17 cellular contexts compared by ENCODE assay signal in genomic region chr1:155884028-155884950, GRCh38. TPM values are rescaled to one million over a fixed set of nuclear protein-coding genes. Genes with fewer than 3 reads are reported as not detected.
DNase-seq lines count a peak whose midpoint lies in the region; ATAC-seq and TF ChIP-seq lines count a peak whose summit lies in the region.
"Had no signal": no experiment of that assay in that cellular context is flagged by ENCODE, and none has a peak within 500 bp of the region (broad histone marks: within the 10 kb centered on the region; RNA-seq: fewer than 3 reads in every experiment).

No MANE protein-coding gene starts in this region.

- no peaks in the 10 kb centered on the region for H3K27me3 ChIP-seq in parathyroid adenoma (ENCODE audit: control insufficient read depth, insufficient read depth, low read length)
- H3K27me3 ChIP-seq: neutrophil had no signal

- H2AFZ ChIP-seq in parathyroid adenoma = peak overlapping the region; percentile 59

- H3K27me3 Mint-ChIP-seq in effector memory CD8-positive, alpha-beta T cell = no peaks in the 10 kb centered on the region
- H3K27me3 Mint-ChIP-seq in T-helper 2 cell treated with Interferon-gamma antibody and Interleukin-4, amounts not matched to agents 5 μg/mL and 100 μg/mL, for 36 hours (ENCODE audit: low read depth) = no peaks in the 10 kb centered on the region
- H3K27me3 Mint-ChIP-seq: activated naive CD4-positive, alpha-beta T cell treated with anti-CD3 and anti-CD28 coated beads, Interleukin-2, amount 50 U/mL, for 24 hours had no signal

- peak overlapping the region; percentile 18 for H3K27ac ChIP-seq in parathyroid adenoma
- H3K27ac ChIP-seq: left ventricle myocardium inferior, neutrophil had no signal

- no peaks in the 10 kb centered on the region for H3K79me2 ChIP-seq in parathyroid adenoma

- H3K4me3 Mint-ChIP-seq in effector memory CD8-positive, alpha-beta T cell = no peak overlapping the region
- H3K4me3 Mint-ChIP-seq in T-helper 2 cell treated with Interferon-gamma antibody and Interleukin-4, amounts not matched to agents 5 μg/mL and 100 μg/mL, for 36 hours = no peak overlapping the region
- H3K4me3 Mint-ChIP-seq: activated naive CD4-positive, alpha-beta T cell treated with anti-CD3 and anti-CD28 coated beads, Interleukin-2, amount 50 U/mL, for 24 hours had no signal

- peaks cover 2 to 5% of the 10 kb centered on the region in 2 donors for H3K4me1 Mint-ChIP-seq in effector memory CD8-positive, alpha-beta T cell (ENCODE audit: low read depth in 2 of 2)
- no peaks in the 10 kb centered on the region for H3K4me1 Mint-ChIP-seq in T-helper 2 cell treated with Interferon-gamma antibody and Interleukin-4, amounts not matched to agents 5 μg/mL and 100 μg/mL, for 36 hours (ENCODE audit: low read depth)
- H3K4me1 Mint-ChIP-seq: activated naive CD4-positive, alpha-beta T cell treated with anti-CD3 and anti-CD28 coated beads, Interleukin-2, amount 50 U/mL, for 24 hours had no signal

- no peaks in the 10 kb centered on the region for H3K9me3 Mint-ChIP-seq in effector memory CD8-positive, alpha-beta T cell
- no peaks in the 10 kb centered on the region for H3K9me3 Mint-ChIP-seq in T-helper 2 cell treated with Interferon-gamma antibody and Interleukin-4, amounts not matched to agents 5 μg/mL and 100 μg/mL, for 36 hours
- H3K9me3 Mint-ChIP-seq: activated naive CD4-positive, alpha-beta T cell treated with anti-CD3 and anti-CD28 coated beads, Interleukin-2, amount 50 U/mL, for 24 hours had no signal

- H3K4me2 ChIP-seq in parathyroid adenoma (ENCODE audit: low read length) = no peak overlapping the region

- H3K9me3 ChIP-seq in parathyroid adenoma (ENCODE audit: control insufficient read depth, low read length) = no peaks in the 10 kb centered on the region
- H3K9me3 ChIP-seq: left ventricle myocardium inferior, neutrophil had no signal

- DNase-seq in G401 (ENCODE audit: low spot score) (peak; percentile 30), SK-MEL-5 (ENCODE audit: low read depth, low spot score) (peak; percentile 83), retina (no peak)
- DNase-seq in effector memory CD8-positive, alpha-beta T cell = no peak
- no peak for DNase-seq in activated CD4-positive, alpha-beta T cell treated with anti-CD3 and anti-CD28 coated beads, Interleukin-2, amount 50 U/mL, for 48 hours
- no peak for DNase-seq in T-helper 2 cell treated with Interferon-gamma antibody and Interleukin-4, amounts not matched to agents 5 μg/mL and 100 μg/mL, for 36 hours (ENCODE audit: low spot score)
- DNase-seq: activated CD4-positive, alpha-beta T cell treated with anti-CD3 and anti-CD28 coated beads for 1 hour; cortex of kidney; left ventricle myocardium inferior; NCI-H1417 treated with DMSO at 0.1 percent for 48 hours; NCI-H510A treated with DMSO at 0.1 percent for 48 hours had no signal

- in situ Hi-C loops in G401 (cut with HindIII; ENCODE audit: low sequenced_read_pairs) (no loop called here), SK-MEL-5 (cut with HindIII; ENCODE audit: low pct_unique_long_range_greater_than_20kb, low sequenced_read_pairs) (no loop called here)

- peaks cover 34% of the 10 kb centered on the region for H3K36me3 Mint-ChIP-seq in effector memory CD8-positive, alpha-beta T cell (ENCODE audit: insufficient read depth)
- H3K36me3 Mint-ChIP-seq in T-helper 2 cell treated with Interferon-gamma antibody and Interleukin-4, amounts not matched to agents 5 μg/mL and 100 μg/mL, for 36 hours (ENCODE audit: low read depth) = peaks cover 10% of the 10 kb centered on the region
- H3K36me3 Mint-ChIP-seq: activated naive CD4-positive, alpha-beta T cell treated with anti-CD3 and anti-CD28 coated beads, Interleukin-2, amount 50 U/mL, for 24 hours had no signal

- H3K9ac ChIP-seq in parathyroid adenoma = no peak overlapping the region

- no peak for ATAC-seq in effector memory CD8-positive, alpha-beta T cell (replicated peaks)
- no peak for ATAC-seq in HG02763 (IDR thresholded peaks at IDR 0.05; ENCODE audit: unreplicated experiment)
- ATAC-seq: esophagus mucosa had no signal

- no peaks in the 10 kb centered on the region for H3K36me3 ChIP-seq in parathyroid adenoma (ENCODE audit: control insufficient read depth, insufficient read depth, low read length)
- H3K36me3 ChIP-seq: neutrophil had no signal

- H3K27ac Mint-ChIP-seq in effector memory CD8-positive, alpha-beta T cell = peak overlapping the region; percentile 18 to 47
- H3K27ac Mint-ChIP-seq in T-helper 2 cell treated with Interferon-gamma antibody and Interleukin-4, amounts not matched to agents 5 μg/mL and 100 μg/mL, for 36 hours = no peak overlapping the region
- H3K27ac Mint-ChIP-seq: activated naive CD4-positive, alpha-beta T cell treated with anti-CD3 and anti-CD28 coated beads, Interleukin-2, amount 50 U/mL, for 24 hours had no signal

- no peaks in the 10 kb centered on the region for H3K4me1 ChIP-seq in parathyroid adenoma
- H3K4me1 ChIP-seq: left ventricle myocardium inferior had no signal

- no peak for TF ChIP-seq CTCF in parathyroid adenoma (IDR thresholded peaks at IDR 0.05)

- no peak overlapping the region for H3K4me3 ChIP-seq in parathyroid adenoma (ENCODE audit: low read depth, low read length)
- H3K4me3 ChIP-seq: left ventricle myocardium inferior had no signal

RNA-seq across cellular contexts. Expression of gene SYT11, which starts 24.9 kb away (rescaled TPM):
- 4.9 and 5.8 TPM in 2 replicates for total RNA-seq in G401 (2014; rRNA removed; shearing (Covaris generic))
- total RNA-seq in SK-MEL-5 (2014; rRNA removed; shearing (Covaris generic)) = 1.9 and 2.2 TPM in 2 replicates
- 1.3 and 1.5 TPM in 2 replicates for polyA plus RNA-seq in SK-MEL-5 (2015; cell fraction: cytosol; rRNA removed)
- polyA plus RNA-seq in SK-MEL-5 (2015; cell fraction: nucleus; rRNA removed) = 0.90 TPM in 1 of 2 replicates, not detected in the other

RNA-seq across cellular contexts. Expression of gene RIT1, which starts 26.9 kb away (rescaled TPM):
- total RNA-seq in G401 (2014; rRNA removed; shearing (Covaris generic)) = 22.6 and 43.9 TPM in 2 replicates
- 18.2 and 21.6 TPM in 2 replicates for total RNA-seq in SK-MEL-5 (2014; rRNA removed; shearing (Covaris generic))
- polyA plus RNA-seq in SK-MEL-5 (2015; cell fraction: cytosol; rRNA removed) = 10.0 and 12.8 TPM in 2 replicates
- polyA plus RNA-seq in SK-MEL-5 (2015; cell fraction: nucleus; rRNA removed) = 19.9 and 46.4 TPM in 2 replicates

RNA-seq across cellular contexts. Expression of gene GON4L, which starts 27.3 kb away (rescaled TPM):
- total RNA-seq in G401 (2014; rRNA removed; shearing (Covaris generic)) = 9.4 and 14.3 TPM in 2 replicates
- 15.9 and 16.7 TPM in 2 replicates for total RNA-seq in SK-MEL-5 (2014; rRNA removed; shearing (Covaris generic))
- polyA plus RNA-seq in SK-MEL-5 (2015; cell fraction: cytosol; rRNA removed) = 9.9 and 14.8 TPM in 2 replicates
- polyA plus RNA-seq in SK-MEL-5 (2015; cell fraction: nucleus; rRNA removed) = 48.1 and 57.8 TPM in 2 replicates

RNA-seq across cellular contexts. Expression of gene KHDC4, which starts 49.9 kb away (rescaled TPM):
- total RNA-seq in G401 (2014; rRNA removed; shearing (Covaris generic)) = 30.0 and 52.6 TPM in 2 replicates
- total RNA-seq in SK-MEL-5 (2014; rRNA removed; shearing (Covaris generic)) = 28.1 and 32.1 TPM in 2 replicates
- polyA plus RNA-seq in SK-MEL-5 (2015; cell fraction: cytosol; rRNA removed) = 19.3 and 31.1 TPM in 2 replicates
- polyA plus RNA-seq in SK-MEL-5 (2015; cell fraction: nucleus; rRNA removed) = 269 and 309 TPM in 2 replicates

RNA-seq across cellular contexts. Expression of gene RXFP4, which starts 57.1 kb away (rescaled TPM):
- not detected in 2 replicates for total RNA-seq in G401 (2014; rRNA removed; shearing (Covaris generic))
- total RNA-seq in SK-MEL-5 (2014; rRNA removed; shearing (Covaris generic)) = not detected in 2 replicates
- not detected in 2 replicates for polyA plus RNA-seq in SK-MEL-5 (2015; cell fraction: cytosol; rRNA removed)
- not detected in 2 replicates for polyA plus RNA-seq in SK-MEL-5 (2015; cell fraction: nucleus; rRNA removed)
- total RNA-seq: esophagus mucosa; left ventricle myocardium inferior; T-helper 1 cell treated with Interleukin-12 subunit alpha and Interleukin-12 subunit beta and Interleukin-4 antibody, amounts not matched to agents 30 ng/mL and 1 ng/mL, for 36 hours had no signal

Comparison
In these comparisons a context has a peak if more than half of its experiments do, and no peak if none do; other contexts are left out.
1. DNase-seq: peak in G401 (single experiment) and SK-MEL-5 (single experiment); none in effector memory CD8-positive, alpha-beta T cell (0 of 3), activated CD4-positive, alpha-beta T cell treated with anti-CD3 and anti-CD28 coated beads, Interleukin-2, amount 50 U/mL, for 48 hours (0 of 2), retina (single experiment) and T-helper 2 cell treated with Interferon-gamma antibody and Interleukin-4, amounts not matched to agents 5 μg/mL and 100 μg/mL, for 36 hours (single experiment).